ENCODE assay signal across 8 cellular contexts in genomic region chr1:151946366-151946764, GRCh38. TPM values are rescaled to one million over a fixed set of nuclear protein-coding genes. Genes with fewer than 3 reads are reported as not detected.
DNase-seq lines count a peak whose midpoint lies in the region; ATAC-seq and TF ChIP-seq lines count a peak whose summit lies in the region.

No MANE protein-coding gene starts in this region.

- peaks cover 13% of the 10 kb centered on the region for H3K27me3 Mint-ChIP-seq in activated naive CD4-positive, alpha-beta T cell treated with anti-CD3 and anti-CD28 coated beads, Interleukin-2, amount 10 ng/mL, durations not matched to agents 7 days and 5 days

- H3K9me2 ChIP-seq in OCI-LY7 (ENCODE audit: insufficient read depth, low read length) = no peaks in the 10 kb centered on the region

- no peaks in the 10 kb centered on the region for H3K79me2 ChIP-seq in ACC112 (ENCODE audit: control insufficient read depth, insufficient read depth, low read length, unreplicated experiment)
- H3K79me2 ChIP-seq in OCI-LY7 (ENCODE audit: insufficient read depth, low read depth, low read length) = no peaks in the 10 kb centered on the region

- H3K9me3 Mint-ChIP-seq in activated naive CD4-positive, alpha-beta T cell treated with anti-CD3 and anti-CD28 coated beads, Interleukin-2, amount 10 ng/mL, durations not matched to agents 7 days and 5 days = no peaks in the 10 kb centered on the region

- peaks cover 25% of the 10 kb centered on the region for H3K4me1 Mint-ChIP-seq in activated naive CD4-positive, alpha-beta T cell treated with anti-CD3 and anti-CD28 coated beads, Interleukin-2, amount 10 ng/mL, durations not matched to agents 7 days and 5 days

- H3K27ac Mint-ChIP-seq in activated naive CD4-positive, alpha-beta T cell treated with anti-CD3 and anti-CD28 coated beads, Interleukin-2, amount 10 ng/mL, durations not matched to agents 7 days and 5 days = peak overlapping the region; percentile 1

- POLR2A ChIA-PET in HEK293T (lab: Yijun Ruan, JAX) (interaction anchor here (1.1 to 1.2 kb wide), 2 partner anchors 22 to 46 kb away, joined by 3 to 4 read pairs; no protein-coding TSS in a partner anchor), OCI-LY7 (lab: Charles Lee) (no interaction called here)

- H3K4me1 ChIP-seq in ACC112 (ENCODE audit: control insufficient read depth, insufficient read depth, low read length, unreplicated experiment) = peaks cover 35% of the 10 kb centered on the region
- H3K4me1 ChIP-seq in lower lobe of right lung = peaks cover 49% of the 10 kb centered on the region
- H3K4me1 ChIP-seq in OCI-LY7 (ENCODE audit: insufficient read depth, low read length, poor library complexity, severe bottlenecking) = no peaks in the 10 kb centered on the region

- H3K36me3 ChIP-seq in ACC112 (ENCODE audit: insufficient read depth, low read length) = no peaks in the 10 kb centered on the region
- H3K36me3 ChIP-seq in lower lobe of right lung = no peaks in the 10 kb centered on the region
- no peaks in the 10 kb centered on the region for H3K36me3 ChIP-seq in OCI-LY7 (ENCODE audit: insufficient read depth, low read length)

- intact Hi-C loops in lower lobe of right lung (cut with DNase I) = no loop called here
- intact Hi-C loops in OCI-LY7 (cut with micrococcal nuclease; ENCODE audit: unreplicated experiment) = no loop called here

- ATAC-seq in lower lobe of right lung = peak; percentile 65 to 70
- no peak for ATAC-seq in GM18511 (IDR thresholded peaks at IDR 0.05; ENCODE audit: unreplicated experiment)
- ATAC-seq in GM18498 (IDR thresholded peaks at IDR 0.05; ENCODE audit: unreplicated experiment) = no peak

- no peak for DNase-seq in HEK293T (ENCODE audit: extremely low spot score)
- no peak for DNase-seq in activated naive CD4-positive, alpha-beta T cell treated with anti-CD3 and anti-CD28 coated beads, Interleukin-2, amount 10 ng/mL, durations not matched to agents 7 days and 5 days
- DNase-seq in lower lobe of right lung = no peak
- no peak for DNase-seq in OCI-LY7 (ENCODE audit: low spot score)
- no peak for DNase-seq in NCI-H345 (lab: John Stamatoyannopoulos, UW)

- no peak overlapping the region for H3K4me3 Mint-ChIP-seq in activated naive CD4-positive, alpha-beta T cell treated with anti-CD3 and anti-CD28 coated beads, Interleukin-2, amount 10 ng/mL, durations not matched to agents 7 days and 5 days

- H3K36me3 Mint-ChIP-seq in activated naive CD4-positive, alpha-beta T cell treated with anti-CD3 and anti-CD28 coated beads, Interleukin-2, amount 10 ng/mL, durations not matched to agents 7 days and 5 days = no peaks in the 10 kb centered on the region

- no peak overlapping the region for H3K4me2 ChIP-seq in OCI-LY7 (ENCODE audit: low read length)

- H2AFZ ChIP-seq in ACC112 (ENCODE audit: low read length, unreplicated experiment) (peak overlapping the region; percentile 14), OCI-LY7 (ENCODE audit: low read length) (no peak overlapping the region)

- H3K9me3 ChIP-seq in lower lobe of right lung (no peaks in the 10 kb centered on the region), OCI-LY7 (ENCODE audit: low read length) (no peaks in the 10 kb centered on the region)

- H4K20me1 ChIP-seq in OCI-LY7 (ENCODE audit: insufficient read depth, low read length) = no peaks in the 10 kb centered on the region

- H3K27ac ChIP-seq in ACC112 (ENCODE audit: low read depth, low read length) = peak overlapping the region; percentile 93
- peak overlapping the region; percentile 86 for H3K27ac ChIP-seq in lower lobe of right lung
- H3K27ac ChIP-seq in OCI-LY7 (ENCODE audit: low read depth, low read length, poor library complexity, severe bottlenecking) = no peak overlapping the region

- BruUV-seq in OCI-LY7 (replicated peaks; lab: Mats Ljungman, UMichigan) = no TSS peak

- CTCF ChIA-PET in HEK293T (lab: Yijun Ruan, JAX) (interaction anchor here (0.9 to 1.4 kb wide), 2 partner anchors 22 to 55 kb away, joined by 3 read pairs; no protein-coding TSS in a partner anchor), OCI-LY7 (lab: Charles Lee; ENCODE audit: unreplicated experiment) (no interaction called here)
- CTCF ChIA-PET in activated naive CD4-positive, alpha-beta T cell treated with anti-CD3 and anti-CD28 coated beads, Interleukin-2, amount 10 ng/mL, durations not matched to agents 7 days and 5 days (lab: Charles Lee) = interaction anchor here (0.7 to 1.1 kb wide), 3 partner anchors 8 to 13 kb away, joined by 3 to 4 read pairs (median 4); no protein-coding TSS in a partner anchor

- H3K27me3 ChIP-seq in ACC112 (ENCODE audit: insufficient read depth, low read length) (no peaks in the 10 kb centered on the region), lower lobe of right lung (ENCODE audit: low read depth) (no peaks in the 10 kb centered on the region)

- H3K4me3 ChIP-seq in ACC112 (ENCODE audit: low read depth, low read length) = peak overlapping the region; percentile 8; the same call in 1 of the 2 replicates
- no peak overlapping the region for H3K4me3 ChIP-seq in lower lobe of right lung
- no peak overlapping the region for H3K4me3 ChIP-seq in OCI-LY7 (ENCODE audit: low read depth, low read length, poor library complexity, severe bottlenecking)

- no peak for TF ChIP-seq CTCF in lower lobe of right lung (IDR thresholded peaks at IDR 0.05)
- no peak for TF ChIP-seq CTCF in OCI-LY7 (conservative IDR thresholded peaks at IDR 0.05; ENCODE audit: low read length)

TF ChIP-seq in HEK293T, 16 proteins besides CTCF, POLR2A, EP300 and RAD21:
- TF ChIP-seq L3MBTL2 (conservative IDR thresholded peaks at IDR 0.05) (no peak), PKNOX1 (IDR thresholded peaks at IDR 0.05) (peak; percentile 62)

RNA-seq across cellular contexts. Expression of gene THEM4, which starts 37.1 kb away (rescaled TPM):
- total RNA-seq in lower lobe of right lung (15.0 TPM), OCI-LY7 (2022) (21.5 and 23.3 TPM in 2 replicates)
- 7.2 TPM in 2 replicates for total RNA-seq in OCI-LY7 (2014; rRNA removed; shearing (Covaris generic))

RNA-seq across cellular contexts. Expression of gene S100A10, which starts 47.3 kb away (rescaled TPM):
- total RNA-seq in lower lobe of right lung (602 TPM), OCI-LY7 (2022) (2.6 and 4.1 TPM in 2 replicates)
- total RNA-seq in OCI-LY7 (2014; rRNA removed; shearing (Covaris generic)) = not detected in 2 replicates

Comparison
In these comparisons a context has a peak if more than half of its experiments do, and no peak if none do; other contexts are left out.
1. ATAC-seq: peak in lower lobe of right lung (2 of 2); none in GM18511 (single experiment) and GM18498 (single experiment).
2. RNA of gene S100A10, which starts 47.3 kb away (total RNA-seq): 602 TPM in lower lobe of right lung (single experiment); 2.6 to 4.1 TPM in OCI-LY7; every median in the first group is over 100 times any median in the second.